ENCODE assay signal across 8 cellular contexts in genomic region chr6:24919404-24919892, GRCh38. TPM values are rescaled to one million over a fixed set of nuclear protein-coding genes. Genes with fewer than 3 reads are reported as not detected.
A peak's percentile ranks its signal among the peaks of the same experiment; 100 is the strongest.
DNase-seq lines count a peak whose midpoint lies in the region; ATAC-seq and TF ChIP-seq lines count a peak whose summit lies in the region.

No MANE protein-coding gene starts in this region.

- H3K4me2 ChIP-seq in trophoblast cell (ENCODE audit: low read length): no peak overlapping the region

- TF ChIP-seq CTCF in GM10266 (IDR thresholded peaks at IDR 0.05; ENCODE audit: control insufficient read depth, insufficient read depth, low read depth, missing control alignments): no peak

- peak overlapping the region; percentile 52 for H2AFZ ChIP-seq in trophoblast cell (ENCODE audit: insufficient read depth, low read length, poor library complexity)

- peaks cover 2% of the 10 kb centered on the region for H3K79me1 ChIP-seq in trophoblast cell (ENCODE audit: low read length)

- H3K36me3 ChIP-seq in trophoblast cell (ENCODE audit: control insufficient read depth in 1 of 2, insufficient read depth in 2 of 2, low read length in 2 of 2): no peaks in the 10 kb centered on the region

- H3K9ac ChIP-seq in trophoblast cell (ENCODE audit: low read length): no peak overlapping the region

- H3K18ac ChIP-seq in trophoblast cell (ENCODE audit: low read length): no peak overlapping the region

- H2AK5ac ChIP-seq in trophoblast cell (ENCODE audit: low read length): peak overlapping the region; percentile 53

- no CpG with 5 or more reads among the region's 8 CpGs for WGBS in trophoblast cell (ENCODE audit: extremely low coverage, insufficient coverage, insufficient read length)

- H3K4me3 ChIP-seq in trophoblast cell (ENCODE audit: low read depth, low read length): no peak overlapping the region

- no peak overlapping the region for H4K91ac ChIP-seq in trophoblast cell (ENCODE audit: low read depth, low read length)

- no peak overlapping the region for H4K8ac ChIP-seq in trophoblast cell (ENCODE audit: low read depth, low read length)

- no peak overlapping the region for H2BK5ac ChIP-seq in trophoblast cell (ENCODE audit: low read depth, low read length, poor library complexity)

- H3K79me2 ChIP-seq in trophoblast cell (ENCODE audit: control insufficient read depth, insufficient read depth, low read length, poor library complexity): peaks cover 1% of the 10 kb centered on the region

- no peak overlapping the region for H3K4ac ChIP-seq in trophoblast cell (ENCODE audit: low read depth, low read length)

- H2BK12ac ChIP-seq in trophoblast cell (ENCODE audit: low read length): no peak overlapping the region

- H2BK120ac ChIP-seq in trophoblast cell (ENCODE audit: insufficient read depth, low read length, poor library complexity): no peak overlapping the region

- no peak overlapping the region for H3K23ac ChIP-seq in trophoblast cell (ENCODE audit: low read length)

- peak; percentile 42 for ATAC-seq in HG03175 (IDR thresholded peaks at IDR 0.05; ENCODE audit: unreplicated experiment)

- no peak overlapping the region for H3K27ac ChIP-seq in trophoblast cell (ENCODE audit: low read depth, low read length)

- DNase-seq in NCI-H2107 treated with DMSO at 0.1 percent for 48 hours (lab: John Stamatoyannopoulos, UW; ENCODE audit: unreplicated experiment) (peak; percentile 57), NCI-H2107 (lab: John Stamatoyannopoulos, UW) (no peak), trophoblast cell (no peak), NCI-H1048 (lab: John Stamatoyannopoulos, UW) (no peak), GM10266 (ENCODE audit: extremely low spot score) (no peak), UCSD-AML1 (lab: John Stamatoyannopoulos, UW; ENCODE audit: unreplicated experiment) (no peak)

- H4K12ac ChIP-seq in trophoblast cell (ENCODE audit: low read depth, low read length): no peak overlapping the region

- H3K4me1 ChIP-seq in trophoblast cell (ENCODE audit: control insufficient read depth in 1 of 2, insufficient read depth in 2 of 2, low read length in 2 of 2): peaks cover 0 to 13% of the 10 kb centered on the region in 2 experiments

- TF ChIP-seq POLR2A in Raji (IDR thresholded peaks at IDR 0.05; ENCODE audit: insufficient read depth, low read depth, low read length): peak; percentile 14; the same call in 1 of the 2 replicates

- peaks cover 2% of the 10 kb centered on the region for H3K9me3 ChIP-seq in trophoblast cell (ENCODE audit: insufficient read depth, low read depth, low read length)

- H3K14ac ChIP-seq in trophoblast cell (ENCODE audit: low read length): no peak overlapping the region

- no peaks in the 10 kb centered on the region for H3K27me3 ChIP-seq in trophoblast cell (ENCODE audit: insufficient read depth, low read length)

RNA-seq across cellular contexts. Expression of gene RIPOR2, which starts 16.3 kb away (rescaled TPM):
- 114 and 123 TPM in 2 replicates for polyA plus RNA-seq in trophoblast cell (2013)
